In genomic region chr5:90366972-90367371, GRCh38 we compare ENCODE assay signal across 16 cellular contexts.
"Had no signal": no experiment of that assay in that cellular context is flagged by ENCODE, and none has a peak within 500 bp of the region (broad histone marks: within the 10 kb centered on the region; RNA-seq: fewer than 3 reads in every experiment).

No MANE protein-coding gene starts in this region.

- H3K4me1 Mint-ChIP-seq: naive thymus-derived CD4-positive, alpha-beta T cell; nephron progenitor cell had no signal

- H3K27me3 ChIP-seq: right atrium auricular region, sigmoid colon, suprapubic skin, thyroid gland, upper lobe of left lung, uterus had no signal

- H3K4me3 Mint-ChIP-seq: naive thymus-derived CD4-positive, alpha-beta T cell; nephron progenitor cell had no signal

- DNase-seq: effector memory CD4-positive, alpha-beta T cell; heart right ventricle; kidney glomerular epithelial cell; naive thymus-derived CD4-positive, alpha-beta T cell; nephron progenitor cell; posterior cingulate gyrus; sigmoid colon; stimulated activated CD4-positive, alpha-beta T cell treated with anti-CD3 and anti-CD28 coated beads, Interleukin-12 subunit alpha, Interleukin-12 subunit beta, amount 100 ng/mL, for 4 hours; stimulated activated naive CD4-positive, alpha-beta T cell; thyroid gland; upper lobe of left lung; uterus had no signal

- H3K4me3 ChIP-seq: heart right ventricle, right atrium auricular region, sigmoid colon, skin epidermis, suprapubic skin, thyroid gland, upper lobe of left lung, uterus had no signal

- H3K27ac ChIP-seq: heart right ventricle, right atrium auricular region, sigmoid colon, skin epidermis, suprapubic skin, thyroid gland, upper lobe of left lung, uterus had no signal

- H3K36me3 ChIP-seq: heart right ventricle, right atrium auricular region, sigmoid colon, suprapubic skin, thyroid gland, upper lobe of left lung, uterus had no signal

- ATAC-seq: esophagus mucosa; heart right ventricle; naive thymus-derived CD4-positive, alpha-beta T cell had no signal

- H3K9me3 ChIP-seq: right atrium auricular region, sigmoid colon, suprapubic skin, thyroid gland, uterus had no signal

- H3K27ac Mint-ChIP-seq: naive thymus-derived CD4-positive, alpha-beta T cell; nephron progenitor cell had no signal

- H3K4me1 ChIP-seq: heart right ventricle, right atrium auricular region, sigmoid colon, suprapubic skin, thyroid gland, upper lobe of left lung, uterus had no signal
